ENCODE assay signal across 23 cellular contexts in genomic region chr17:78432929-78433727, GRCh38.
"Had no signal": no experiment of that assay in that cellular context is flagged by ENCODE, and none has a peak within 500 bp of the region (broad histone marks: within the 10 kb centered on the region; RNA-seq: fewer than 3 reads in every experiment).

No MANE protein-coding gene starts in this region.

- H3K4me1 ChIP-seq: gastrocnemius medialis, parathyroid adenoma had no signal

- H3K4me3 ChIP-seq: gastrocnemius medialis, heart left ventricle, spleen, tibial nerve had no signal

- H3K27me3 ChIP-seq: brain microvascular endothelial cell had no signal

- H3K4me3 Mint-ChIP-seq: activated B cell treated with CpG ODN at 0.5 μM for 24 hours; activated CD8-positive, alpha-beta T cell treated with anti-CD3 and anti-CD28 coated beads for 36 hours; activated naive CD8-positive, alpha-beta T cell treated with anti-CD3 and anti-CD28 coated beads, Interleukin-2, amount 50 U/mL, for 24 hours; activated T-helper 17 cell treated with anti-CD3 and anti-CD28 coated beads, Interleukin-2, amount 50 U/mL, for 72 hours; central memory CD8-positive, alpha-beta T cell; natural killer cell; stimulated activated naive B cell treated with anti-CD40 and anti-IgM and Interleukin-4, amounts not matched to agents 10 μg/mL and 1 μg/mL and 100 μg/mL, for 72 hours had no signal

- H3K36me3 Mint-ChIP-seq: natural killer cell had no signal

- H3K27ac ChIP-seq: brain microvascular endothelial cell, gastrocnemius medialis, heart left ventricle, parathyroid adenoma, spleen, tibial nerve had no signal

- H3K27ac Mint-ChIP-seq: activated B cell treated with CpG ODN at 0.5 μM for 24 hours; activated CD8-positive, alpha-beta T cell treated with anti-CD3 and anti-CD28 coated beads for 36 hours; activated naive CD8-positive, alpha-beta T cell treated with anti-CD3 and anti-CD28 coated beads, Interleukin-2, amount 50 U/mL, for 24 hours; activated T-helper 17 cell treated with anti-CD3 and anti-CD28 coated beads, Interleukin-2, amount 50 U/mL, for 72 hours; natural killer cell; stimulated activated naive B cell treated with anti-CD40 and anti-IgM and Interleukin-4, amounts not matched to agents 10 μg/mL and 1 μg/mL and 100 μg/mL, for 72 hours had no signal

- H3K9me3 ChIP-seq: gastrocnemius medialis, heart left ventricle, spleen, tibial nerve had no signal

- ATAC-seq: activated CD8-positive, alpha-beta T cell treated with anti-CD3 and anti-CD28 coated beads for 36 hours; activated naive CD8-positive, alpha-beta T cell treated with anti-CD3 and anti-CD28 coated beads, Interleukin-2, amount 50 U/mL, for 24 hours; activated T-helper 17 cell treated with anti-CD3 and anti-CD28 coated beads, Interleukin-2, amount 50 U/mL, for 72 hours; esophagus mucosa; gastrocnemius medialis; natural killer cell; stimulated activated naive B cell treated with anti-CD40 and anti-IgM and Interleukin-4, amounts not matched to agents 10 μg/mL and 1 μg/mL and 100 μg/mL, for 72 hours had no signal

- H3K9me3 Mint-ChIP-seq: activated B cell treated with CpG ODN at 0.5 μM for 24 hours; activated CD8-positive, alpha-beta T cell treated with anti-CD3 and anti-CD28 coated beads for 36 hours; activated naive CD8-positive, alpha-beta T cell treated with anti-CD3 and anti-CD28 coated beads, Interleukin-2, amount 50 U/mL, for 24 hours; activated T-helper 17 cell treated with anti-CD3 and anti-CD28 coated beads, Interleukin-2, amount 50 U/mL, for 72 hours; central memory CD8-positive, alpha-beta T cell; natural killer cell had no signal

- H3K27me3 Mint-ChIP-seq: activated CD8-positive, alpha-beta T cell treated with anti-CD3 and anti-CD28 coated beads for 36 hours; activated naive CD8-positive, alpha-beta T cell treated with anti-CD3 and anti-CD28 coated beads, Interleukin-2, amount 50 U/mL, for 24 hours; activated T-helper 17 cell treated with anti-CD3 and anti-CD28 coated beads, Interleukin-2, amount 50 U/mL, for 72 hours; central memory CD8-positive, alpha-beta T cell had no signal

- DNase-seq: activated B cell treated with CpG ODN at 0.5 μM for 24 hours; activated CD4-positive, alpha-beta T cell treated with anti-CD3 and anti-CD28 coated beads for 4 hours; activated CD8-positive, alpha-beta T cell treated with anti-CD3 and anti-CD28 coated beads for 36 hours; activated naive CD4-positive, alpha-beta T cell treated with Interleukin-2 at 50 U/mL for 16 hours; activated naive CD8-positive, alpha-beta T cell treated with anti-CD3 and anti-CD28 coated beads, Interleukin-2, amount 50 U/mL, for 24 hours; activated T-cell treated with anti-CD3 and anti-CD28 coated beads, Interleukin-2, amount 50 U/mL, for 1 hour; aorta; brain microvascular endothelial cell; effector CD8-positive, alpha-beta T cell; gastrocnemius medialis; heart left ventricle; mesenchymal stem cell; natural killer cell; spleen; stimulated activated CD4-positive, alpha-beta T cell treated with anti-CD3 and anti-CD28 coated beads, Interleukin-4, amount 100 ng/mL, for 4 hours; stimulated activated naive B cell treated with anti-CD40 and anti-IgM and Interleukin-4, amounts not matched to agents 10 μg/mL and 1 μg/mL and 100 μg/mL, for 72 hours; SW 1271; T-helper 2 cell had no signal

- H3K4me1 Mint-ChIP-seq: activated naive CD8-positive, alpha-beta T cell treated with anti-CD3 and anti-CD28 coated beads, Interleukin-2, amount 50 U/mL, for 24 hours; activated T-helper 17 cell treated with anti-CD3 and anti-CD28 coated beads, Interleukin-2, amount 50 U/mL, for 72 hours had no signal
